ENCODE assay signal across 8 cellular contexts in the genomic region with DNA sequence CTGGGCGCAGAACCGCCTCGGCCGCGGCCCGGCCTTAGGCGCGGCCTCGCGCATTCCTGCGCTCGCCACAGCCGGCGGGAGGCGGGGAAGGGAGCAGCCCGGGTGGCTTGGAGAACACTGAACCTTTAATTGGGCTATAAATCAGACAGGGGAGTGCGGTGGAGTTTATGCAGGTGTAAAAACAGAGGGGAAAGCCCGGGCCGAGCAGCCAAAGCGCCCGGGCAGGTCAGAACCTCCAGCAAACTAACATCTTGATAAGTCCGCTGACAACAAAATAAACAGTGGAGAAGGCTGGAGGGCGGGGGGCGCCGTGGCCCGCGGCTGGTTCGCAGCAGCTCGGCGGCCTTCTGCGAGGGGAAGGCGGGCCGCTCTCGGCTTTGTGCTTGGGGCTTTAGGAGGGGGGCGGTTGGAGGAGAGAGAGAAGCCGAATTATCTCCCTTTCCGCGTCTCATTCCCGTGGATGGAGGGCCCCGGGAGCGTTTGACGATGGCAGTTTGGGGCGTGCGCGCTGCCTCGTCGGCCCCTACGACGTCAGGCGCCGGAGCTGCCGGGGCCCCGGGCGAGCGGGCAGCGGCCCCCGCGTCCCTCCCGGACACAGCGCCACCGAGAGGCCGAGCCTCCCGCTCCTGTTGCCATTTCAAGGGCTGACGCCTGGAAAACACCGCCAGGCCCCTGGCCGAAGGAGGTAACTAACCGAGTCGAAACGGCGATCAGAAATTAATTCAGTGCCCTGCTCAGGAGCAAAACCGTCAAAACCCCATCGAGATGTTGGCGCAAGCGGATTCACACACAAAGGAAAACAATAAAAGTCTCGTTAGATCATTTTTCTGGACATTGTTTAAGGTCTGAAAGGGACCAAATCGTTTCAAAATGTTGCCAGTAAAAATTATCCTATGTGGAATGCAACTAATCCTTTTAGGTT. TPM values are rescaled to one million over a fixed set of nuclear protein-coding genes. Genes with fewer than 3 reads are reported as not detected.
DNase-seq lines count a peak whose midpoint lies in the region; ATAC-seq and TF ChIP-seq lines count a peak whose summit lies in the region.

No MANE protein-coding gene starts in this region.

- H3K4me3 ChIP-seq in fibroblast of pulmonary artery (replicated peaks; ENCODE audit: low read depth, low read length): no peak overlapping the region

- in situ Hi-C loops in T47D (cut with HindIII; ENCODE audit: low pct_unique_long_range_greater_than_20kb, low sequenced_read_pairs): no loop called here

- H3K4me1 Mint-ChIP-seq in MCF 10A (ENCODE audit: insufficient read depth, unreplicated experiment) (peaks cover 8% of the 10 kb centered on the region), progenitor cell of endocrine pancreas (ENCODE audit: low read depth) (peaks cover 7% of the 10 kb centered on the region)

- H3K36me3 Mint-ChIP-seq in MCF 10A (ENCODE audit: insufficient read depth, unreplicated experiment): no peaks in the 10 kb centered on the region
- no peaks in the 10 kb centered on the region for H3K36me3 Mint-ChIP-seq in progenitor cell of endocrine pancreas (ENCODE audit: insufficient read depth)

- peak; percentile 48 for ATAC-seq in SK-N-SH treated with all-trans-retinoic acid at 6 μM for 48 hours
- no peak for ATAC-seq in GM19463 (IDR thresholded peaks at IDR 0.05; ENCODE audit: unreplicated experiment)

- H3K27ac Mint-ChIP-seq in MCF 10A (ENCODE audit: low read depth, unreplicated experiment): no peak overlapping the region
- peak overlapping the region; percentile 94 for H3K27ac Mint-ChIP-seq in progenitor cell of endocrine pancreas

- CTCF ChIA-PET in MCF 10A (lab: Yijun Ruan, JAX): interaction anchor here (1.7 kb wide), 1 partner anchor 221 kb away, joined by 8 read pairs; no protein-coding TSS in a partner anchor

- H3K9me3 Mint-ChIP-seq in MCF 10A (ENCODE audit: unreplicated experiment): no peaks in the 10 kb centered on the region
- H3K9me3 Mint-ChIP-seq in progenitor cell of endocrine pancreas (ENCODE audit: low read depth): no peaks in the 10 kb centered on the region

- BruUV-seq in MCF 10A (replicated peaks; lab: Mats Ljungman, UMichigan): no TSS peak

- TF ChIP-seq CTCF in MCF 10A (IDR thresholded peaks at IDR 0.05; ENCODE audit: unreplicated experiment) (no peak), fibroblast of pulmonary artery (IDR thresholded peaks at IDR 0.05; ENCODE audit: low read length, missing control alignments) (peak; percentile 5), progenitor cell of endocrine pancreas (IDR thresholded peaks at IDR 0.05; ENCODE audit: unreplicated experiment) (peak; percentile 73)

- H3K27me3 Mint-ChIP-seq in MCF 10A (ENCODE audit: insufficient read depth, unreplicated experiment) (no peaks in the 10 kb centered on the region), progenitor cell of endocrine pancreas (peaks cover 88% of the 10 kb centered on the region)

- intact Hi-C loops in MCF 10A (cut with micrococcal nuclease): no loop called here

- H3K4me3 Mint-ChIP-seq in MCF 10A (ENCODE audit: unreplicated experiment): no peak overlapping the region
- peak overlapping the region; percentile 71 for H3K4me3 Mint-ChIP-seq in progenitor cell of endocrine pancreas (ENCODE audit: low read depth)

- POLR2A ChIA-PET in MCF 10A (lab: Yijun Ruan, JAX): no interaction called here

- DNase-seq in T47D (ENCODE audit: low read depth in 1 of 2, low spot score in 1 of 2) (peak; percentile 81 to 92), MCF 10A (ENCODE audit: unreplicated experiment) (no peak), fibroblast of pulmonary artery (ENCODE audit: low read depth) (no peak), progenitor cell of endocrine pancreas (ENCODE audit: low spot score, unreplicated experiment) (peak; percentile 60), OCI-M2 (lab: John Stamatoyannopoulos, UW; ENCODE audit: unreplicated experiment) (no peak)
- no peak for DNase-seq in activated CD4-positive, alpha-beta T cell treated with anti-CD3 and anti-CD28 coated beads, Interleukin-2, amount 50 U/mL, for 1 hour

TF ChIP-seq in SK-N-SH treated with all-trans-retinoic acid at 6 μM for 48 hours, 23 proteins besides CTCF, POLR2A, EP300 and RAD21:
- no peak for TF ChIP-seq ZFP30 (CRISPR knock-in tag; IDR thresholded peaks at IDR 0.05)
- no peak for TF ChIP-seq OSR1 (CRISPR knock-in tag; IDR thresholded peaks at IDR 0.05)
- TF ChIP-seq ESRRG (CRISPR knock-in tag; IDR thresholded peaks at IDR 0.05): no peak
- TF ChIP-seq CSDC2 (CRISPR knock-in tag; IDR thresholded peaks at IDR 0.05): no peak
- TF ChIP-seq ZNF8 (CRISPR knock-in tag; IDR thresholded peaks at IDR 0.05): no peak
- no peak for TF ChIP-seq ZC3H10 (CRISPR knock-in tag; IDR thresholded peaks at IDR 0.05)
- no peak for TF ChIP-seq ZNF565 (CRISPR knock-in tag; conservative IDR thresholded peaks at IDR 0.05; ENCODE audit: low read depth)

RNA-seq across cellular contexts. Expression of gene FOXD1, which starts 11.2 kb away (rescaled TPM):
- 46.4 and 50.9 TPM in 2 replicates for total RNA-seq in MCF 10A (2022)
- total RNA-seq in progenitor cell of endocrine pancreas: 0.19 and 0.29 TPM in 2 replicates

Comparison
In these comparisons a context has a peak if more than half of its experiments do, and no peak if none do; other contexts are left out.
1. DNase-seq: peak in T47D (2 of 2) and progenitor cell of endocrine pancreas (single experiment); none in MCF 10A (single experiment), fibroblast of pulmonary artery (single experiment), activated CD4-positive, alpha-beta T cell treated with anti-CD3 and anti-CD28 coated beads, Interleukin-2, amount 50 U/mL, for 1 hour (single experiment) and OCI-M2 (single experiment).
2. RNA of gene FOXD1, which starts 11.2 kb away (total RNA-seq): 46.4 to 50.9 TPM in MCF 10A; 0.19 to 0.29 TPM in progenitor cell of endocrine pancreas; every median in the first group is over 10 times any median in the second.